ENCODE assay signal across 13 cellular contexts in the genomic region with DNA sequence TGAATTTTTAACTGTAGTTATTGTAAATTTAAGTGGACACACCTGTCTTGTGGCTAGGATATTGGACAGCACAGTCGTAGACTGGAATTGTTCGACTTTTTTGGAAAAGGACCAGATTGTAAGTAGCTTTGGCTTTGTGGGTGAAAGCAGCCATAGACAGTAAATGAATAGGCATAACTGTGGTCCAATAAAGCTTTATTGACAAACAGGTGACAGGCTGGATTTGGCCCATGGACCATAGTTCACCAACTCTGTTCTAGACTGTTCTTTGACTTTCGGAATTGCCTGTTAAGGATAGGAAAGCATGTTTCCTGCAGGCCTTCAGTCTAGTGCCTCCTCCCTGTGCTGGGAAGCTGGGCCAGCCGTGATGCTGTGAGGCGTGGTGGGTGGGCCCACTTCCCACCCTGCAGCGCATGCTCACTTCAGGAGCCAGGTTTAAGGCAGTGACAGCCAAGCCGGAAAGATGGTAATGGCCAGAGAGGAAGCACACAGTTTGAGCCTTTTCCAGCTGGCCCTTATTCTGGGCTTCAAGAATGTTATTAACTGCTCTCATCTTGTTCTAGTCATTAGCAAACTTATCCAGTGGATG. TPM values are rescaled to one million over a fixed set of nuclear protein-coding genes. Genes with fewer than 3 reads are reported as not detected.
DNase-seq lines count a peak whose midpoint lies in the region; ATAC-seq, FAIRE-seq and TF ChIP-seq lines count a peak whose summit lies in the region.
"Had no signal": no experiment of that assay in that cellular context is flagged by ENCODE, and none has a peak within 500 bp of the region (broad histone marks: within the 10 kb centered on the region; RNA-seq: fewer than 3 reads in every experiment).

No MANE protein-coding gene starts in this region.

- peak overlapping the region; percentile 93 for H3K4me3 Mint-ChIP-seq in activated CD4-positive, alpha-beta T cell treated with anti-CD3 and anti-CD28 coated beads, Interleukin-2, amount 10 ng/mL, durations not matched to agents 7 days and 5 days
- peak overlapping the region; percentile 86 for H3K4me3 Mint-ChIP-seq in activated naive CD8-positive, alpha-beta T cell treated with anti-CD3 and anti-CD28 coated beads, Interleukin-2, amount 10 ng/mL, durations not matched to agents 7 days and 5 days
- no peak overlapping the region for H3K4me3 Mint-ChIP-seq in endodermal cell

- no peak for DNase-seq in activated CD4-positive, alpha-beta T cell treated with anti-CD3 and anti-CD28 coated beads, Interleukin-2, amount 10 ng/mL, durations not matched to agents 7 days and 5 days
- no peak for DNase-seq in activated CD4-positive, alpha-beta T cell treated with anti-CD3 and anti-CD28 coated beads for 1 hour
- DNase-seq in activated naive CD8-positive, alpha-beta T cell treated with anti-CD3 and anti-CD28 coated beads, Interleukin-2, amount 10 ng/mL, durations not matched to agents 7 days and 5 days = no peak
- DNase-seq in left colon (peak in 1 of 2 donors; percentile 34), frontal cortex (ENCODE audit: low spot score in 2 of 2) (no peak), HT-29 (ENCODE audit: low spot score) (no peak), endodermal cell (no peak)
- DNase-seq: Kasumi-1; NCI-H510A treated with DMSO at 0.1 percent for 48 hours; stimulated activated CD4-positive, alpha-beta T cell treated with anti-CD3 and anti-CD28 coated beads, Interleukin-12 subunit alpha, Interleukin-12 subunit beta, amount 100 ng/mL, for 4 hours had no signal

- TF ChIP-seq CTCF in endodermal cell (conservative IDR thresholded peaks at IDR 0.05) = no peak

- CTCF ChIA-PET in activated CD4-positive, alpha-beta T cell treated with anti-CD3 and anti-CD28 coated beads, Interleukin-2, amount 10 ng/mL, durations not matched to agents 7 days and 5 days (lab: Charles Lee) = interaction anchor here (0.7 to 2.9 kb wide), 7 partner anchors 8 to 107 kb away, joined by 3 to 13 read pairs (median 4); no protein-coding TSS in a partner anchor

- no peaks in the 10 kb centered on the region for H3K27me3 Mint-ChIP-seq in activated CD4-positive, alpha-beta T cell treated with anti-CD3 and anti-CD28 coated beads, Interleukin-2, amount 10 ng/mL, durations not matched to agents 7 days and 5 days
- no peaks in the 10 kb centered on the region for H3K27me3 Mint-ChIP-seq in activated naive CD8-positive, alpha-beta T cell treated with anti-CD3 and anti-CD28 coated beads, Interleukin-2, amount 10 ng/mL, durations not matched to agents 7 days and 5 days
- no peaks in the 10 kb centered on the region for H3K27me3 Mint-ChIP-seq in endodermal cell (ENCODE audit: insufficient read depth)

- POLR2A ChIA-PET in activated CD4-positive, alpha-beta T cell treated with anti-CD3 and anti-CD28 coated beads, Interleukin-2, amount 10 ng/mL, durations not matched to agents 7 days and 5 days (lab: Charles Lee) = interaction anchor here (0.8 to 2.6 kb wide), 2 partner anchors 10 to 30 kb away, joined by 3 to 13 read pairs; no protein-coding TSS in a partner anchor
- POLR2A ChIA-PET in activated naive CD8-positive, alpha-beta T cell treated with anti-CD3 and anti-CD28 coated beads, Interleukin-2, amount 10 ng/mL, durations not matched to agents 7 days and 5 days (lab: Charles Lee) = interaction anchor here (5.3 to 8.7 kb wide), 2 partner anchors 6 to 12 kb away, joined by 153 to 231 read pairs; no protein-coding TSS in a partner anchor

- intact Hi-C loops in left colon (cut with DNase I, micrococcal nuclease) = no loop called here

- 92% methylated on average over 7 of the region's 7 CpGs for WGBS in endodermal cell (ENCODE audit: insufficient coverage in 1 of 2, insufficient read length in 1 of 2), 2 experiments

- H3K9me3 ChIP-seq in stomach smooth muscle (ENCODE audit: control insufficient read depth in 2 of 2, low read length in 2 of 2) (no peaks in the 10 kb centered on the region), endodermal cell (ENCODE audit: control insufficient read depth, low read length) (no peaks in the 10 kb centered on the region)
- H3K9me3 ChIP-seq: thoracic aorta had no signal

- no peaks in the 10 kb centered on the region for H3K9me3 Mint-ChIP-seq in activated CD4-positive, alpha-beta T cell treated with anti-CD3 and anti-CD28 coated beads, Interleukin-2, amount 10 ng/mL, durations not matched to agents 7 days and 5 days
- H3K9me3 Mint-ChIP-seq in activated naive CD8-positive, alpha-beta T cell treated with anti-CD3 and anti-CD28 coated beads, Interleukin-2, amount 10 ng/mL, durations not matched to agents 7 days and 5 days = no peaks in the 10 kb centered on the region
- no peaks in the 10 kb centered on the region for H3K9me3 Mint-ChIP-seq in endodermal cell

- H3K36me3 ChIP-seq in stomach smooth muscle (ENCODE audit: control insufficient read depth in 2 of 2, insufficient read depth in 2 of 2, low read length in 2 of 2) (peaks cover 0 to 4% of the 10 kb centered on the region in 2 donors), endodermal cell (ENCODE audit: control insufficient read depth, insufficient read depth, low read length) (peaks cover 31% of the 10 kb centered on the region)
- H3K36me3 ChIP-seq: thoracic aorta had no signal

- H3K27ac ChIP-seq in stomach smooth muscle (ENCODE audit: low read length) = peak overlapping the region; percentile 33
- no peak overlapping the region for H3K27ac ChIP-seq in endodermal cell (ENCODE audit: low read depth, low read length)
- H3K27ac ChIP-seq: thoracic aorta had no signal

- H3K27ac Mint-ChIP-seq in activated CD4-positive, alpha-beta T cell treated with anti-CD3 and anti-CD28 coated beads, Interleukin-2, amount 10 ng/mL, durations not matched to agents 7 days and 5 days = peak overlapping the region; percentile 99
- H3K27ac Mint-ChIP-seq in activated naive CD8-positive, alpha-beta T cell treated with anti-CD3 and anti-CD28 coated beads, Interleukin-2, amount 10 ng/mL, durations not matched to agents 7 days and 5 days = peak overlapping the region; percentile 81
- no peak overlapping the region for H3K27ac Mint-ChIP-seq in endodermal cell

- H3K9ac ChIP-seq in stomach smooth muscle (ENCODE audit: low read length in 2 of 2) (peak overlapping the region in 1 of 2 donors; percentile 7), endodermal cell (ENCODE audit: extremely low read depth, low read length, poor library complexity, severe bottlenecking) (no peak overlapping the region)

- peaks cover 24% of the 10 kb centered on the region for H3K4me1 ChIP-seq in stomach smooth muscle (ENCODE audit: control insufficient read depth, insufficient read depth, low read length)
- peaks cover 5% of the 10 kb centered on the region for H3K4me1 ChIP-seq in endodermal cell (ENCODE audit: control insufficient read depth, insufficient read depth, low read length)

- ATAC-seq in activated naive CD8-positive, alpha-beta T cell treated with anti-CD3 and anti-CD28 coated beads, Interleukin-2, amount 10 ng/mL, durations not matched to agents 7 days and 5 days (ENCODE audit: low read depth) = no peak
- peak; percentile 38 for ATAC-seq in left colon

- H3K36me3 Mint-ChIP-seq in activated CD4-positive, alpha-beta T cell treated with anti-CD3 and anti-CD28 coated beads, Interleukin-2, amount 10 ng/mL, durations not matched to agents 7 days and 5 days (ENCODE audit: low read depth) = peaks cover 69% of the 10 kb centered on the region
- peaks cover 25% of the 10 kb centered on the region for H3K36me3 Mint-ChIP-seq in activated naive CD8-positive, alpha-beta T cell treated with anti-CD3 and anti-CD28 coated beads, Interleukin-2, amount 10 ng/mL, durations not matched to agents 7 days and 5 days
- peaks cover 13% of the 10 kb centered on the region for H3K36me3 Mint-ChIP-seq in endodermal cell (ENCODE audit: low read depth)

- H3K4me3 ChIP-seq in stomach smooth muscle (ENCODE audit: low read length in 2 of 2) (peak overlapping the region in 1 of 2 donors; percentile 17), endodermal cell (ENCODE audit: low read length) (no peak overlapping the region)
- H3K4me3 ChIP-seq: thoracic aorta had no signal

- FAIRE-seq in frontal cortex (lab: Jason Lieb, UNC) = no peak
- FAIRE-seq: A204.1 had no signal

- H3K27me3 ChIP-seq in stomach smooth muscle (ENCODE audit: control insufficient read depth in 1 of 2, insufficient read depth in 2 of 2, low read length in 2 of 2) (no peaks in the 10 kb centered on the region), endodermal cell (ENCODE audit: control insufficient read depth, insufficient read depth, low read length, poor library complexity, severe bottlenecking) (no peaks in the 10 kb centered on the region)

- peaks cover 75% of the 10 kb centered on the region for H3K4me1 Mint-ChIP-seq in activated CD4-positive, alpha-beta T cell treated with anti-CD3 and anti-CD28 coated beads, Interleukin-2, amount 10 ng/mL, durations not matched to agents 7 days and 5 days
- peaks cover 64% of the 10 kb centered on the region for H3K4me1 Mint-ChIP-seq in activated naive CD8-positive, alpha-beta T cell treated with anti-CD3 and anti-CD28 coated beads, Interleukin-2, amount 10 ng/mL, durations not matched to agents 7 days and 5 days
- peaks cover 18% of the 10 kb centered on the region for H3K4me1 Mint-ChIP-seq in endodermal cell

RNA-seq across cellular contexts. Expression of a gene that starts 51.8 kb away (rescaled TPM):
- total RNA-seq in activated CD4-positive, alpha-beta T cell treated with anti-CD3 and anti-CD28 coated beads, Interleukin-2, amount 10 ng/mL, durations not matched to agents 7 days and 5 days = 100 to 1,000 TPM; 291 to 300 TPM
- total RNA-seq in activated naive CD8-positive, alpha-beta T cell treated with anti-CD3 and anti-CD28 coated beads, Interleukin-2, amount 10 ng/mL, durations not matched to agents 7 days and 5 days = 100 to 1,000 TPM; 369 to 382 TPM
- total RNA-seq in left colon (100 to 1,000 TPM; 139 to 144 TPM), frontal cortex (174 TPM), endodermal cell (100 to 1,000 TPM; 116 to 117 TPM)
- 41.4 and 47.9 TPM in 2 replicates for total RNA-seq in HT-29 (2014; rRNA removed; shearing (Covaris generic))
- polyA plus RNA-seq in endodermal cell (2013, experiment 1 of 2) = 151 TPM
- polyA plus RNA-seq in endodermal cell (2013, experiment 2 of 2) = 146 TPM
